In genomic region chr10:112261281-112261822, GRCh38 we compare ENCODE assay signal across 1 cellular context.
A peak's percentile ranks its signal among the peaks of the same experiment; 100 is the strongest.
TF ChIP-seq lines count a peak whose summit lies in the region.

No MANE protein-coding gene starts in this region.

TF ChIP-seq in HepG2, 621 proteins besides CTCF, POLR2A, EP300 and RAD21 (continued from another document and continues in another):
- TF ChIP-seq, protein P1, sequence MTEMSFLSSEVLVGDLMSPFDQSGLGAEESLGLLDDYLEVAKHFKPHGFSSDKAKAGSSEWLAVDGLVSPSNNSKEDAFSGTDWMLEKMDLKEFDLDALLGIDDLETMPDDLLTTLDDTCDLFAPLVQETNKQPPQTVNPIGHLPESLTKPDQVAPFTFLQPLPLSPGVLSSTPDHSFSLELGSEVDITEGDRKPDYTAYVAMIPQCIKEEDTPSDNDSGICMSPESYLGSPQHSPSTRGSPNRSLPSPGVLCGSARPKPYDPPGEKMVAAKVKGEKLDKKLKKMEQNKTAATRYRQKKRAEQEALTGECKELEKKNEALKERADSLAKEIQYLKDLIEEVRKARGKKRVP (CRISPR knock-in tag; IDR thresholded peaks at IDR 0.05) = peak in 1 of 2 experiments; percentile 96; a peak in 2 of 4 replicates
- TF ChIP-seq, protein P2, sequence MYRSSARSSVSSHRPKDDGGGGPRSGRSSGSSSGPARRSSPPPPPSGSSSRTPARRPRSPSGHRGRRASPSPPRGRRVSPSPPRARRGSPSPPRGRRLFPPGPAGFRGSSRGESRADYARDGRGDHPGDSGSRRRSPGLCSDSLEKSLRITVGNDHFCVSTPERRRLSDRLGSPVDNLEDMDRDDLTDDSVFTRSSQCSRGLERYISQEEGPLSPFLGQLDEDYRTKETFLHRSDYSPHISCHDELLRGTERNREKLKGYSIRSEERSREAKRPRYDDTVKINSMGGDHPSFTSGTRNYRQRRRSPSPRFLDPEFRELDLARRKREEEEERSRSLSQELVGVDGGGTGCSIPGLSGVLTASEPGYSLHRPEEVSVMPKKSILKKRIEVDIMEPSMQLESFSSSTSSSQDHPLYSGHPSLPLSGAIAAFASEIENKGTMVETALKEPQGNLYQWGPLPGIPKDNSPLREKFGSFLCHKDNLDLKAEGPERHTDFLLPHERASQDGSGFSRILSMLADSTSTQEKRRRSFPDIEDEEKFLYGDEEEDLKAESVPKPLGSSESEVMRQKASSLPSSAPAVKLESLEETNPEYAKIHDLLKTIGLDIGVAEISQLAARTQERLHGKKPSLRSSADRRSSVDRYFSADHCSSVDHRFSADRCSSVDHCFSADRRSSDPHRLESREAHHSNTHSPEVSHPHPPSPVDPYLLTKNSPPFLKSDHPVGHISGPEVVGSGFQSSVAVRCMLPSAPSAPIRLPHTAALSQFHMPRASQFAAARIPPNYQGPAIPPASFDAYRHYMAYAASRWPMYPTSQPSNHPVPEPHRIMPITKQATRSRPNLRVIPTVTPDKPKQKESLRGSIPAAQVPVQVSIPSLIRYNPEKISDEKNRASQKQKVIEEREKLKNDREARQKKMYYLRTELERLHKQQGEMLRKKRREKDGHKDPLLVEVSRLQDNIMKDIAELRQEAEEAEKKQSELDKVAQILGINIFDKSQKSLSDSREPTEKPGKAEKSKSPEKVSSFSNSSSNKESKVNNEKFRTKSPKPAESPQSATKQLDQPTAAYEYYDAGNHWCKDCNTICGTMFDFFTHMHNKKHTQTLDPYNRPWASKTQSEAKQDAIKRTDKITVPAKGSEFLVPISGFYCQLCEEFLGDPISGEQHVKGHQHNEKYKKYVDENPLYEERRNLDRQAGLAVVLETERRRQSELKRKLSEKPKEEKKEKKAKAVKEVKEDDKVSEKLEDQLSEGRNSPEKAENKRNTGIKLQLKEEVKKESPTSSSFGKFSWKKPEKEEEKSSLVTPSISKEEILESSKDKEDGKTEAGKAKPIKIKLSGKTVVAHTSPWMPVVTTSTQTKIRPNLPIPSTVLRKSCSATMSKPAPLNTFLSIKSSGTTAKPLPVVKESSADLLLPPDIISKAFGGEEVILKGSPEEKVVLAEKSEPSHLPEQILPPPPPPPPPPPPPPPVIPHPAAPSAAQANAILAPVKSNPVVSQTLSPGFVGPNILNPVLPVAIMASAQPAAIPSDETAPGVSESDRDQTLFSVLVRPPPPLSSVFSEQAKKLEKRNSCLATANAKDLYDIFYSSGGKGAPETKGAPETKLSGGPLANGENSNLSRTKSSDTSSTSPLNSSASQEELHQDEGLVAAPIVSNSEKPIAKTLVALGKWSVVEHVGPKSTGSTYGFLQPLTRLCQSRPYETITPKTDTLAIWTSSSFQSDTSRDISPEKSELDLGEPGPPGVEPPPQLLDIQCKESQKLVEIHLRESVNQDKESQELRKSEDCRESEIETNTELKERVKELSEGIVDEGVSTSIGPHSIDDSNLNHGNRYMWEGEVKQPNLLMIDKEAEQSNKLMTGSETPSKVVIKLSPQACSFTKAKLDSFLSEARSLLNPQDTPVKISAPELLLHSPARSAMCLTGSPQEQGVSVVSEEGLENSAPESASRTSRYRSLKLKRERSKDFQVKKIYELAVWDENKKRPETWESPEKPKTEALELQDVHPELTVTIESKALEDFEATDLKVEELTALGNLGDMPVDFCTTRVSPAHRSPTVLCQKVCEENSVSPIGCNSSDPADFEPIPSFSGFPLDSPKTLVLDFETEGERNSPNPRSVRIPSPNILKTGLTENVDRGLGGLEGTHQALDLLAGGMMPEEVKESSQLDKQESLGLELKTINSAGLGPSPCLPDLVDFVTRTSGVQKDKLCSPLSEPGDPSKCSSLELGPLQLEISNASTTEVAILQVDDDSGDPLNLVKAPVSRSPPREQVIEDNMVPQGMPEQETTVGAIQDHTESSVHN (CRISPR knock-in tag; IDR thresholded peaks at IDR 0.05) = peak; percentile 91; the same call in 1 of the 2 replicates
- TF ChIP-seq, protein P3, sequence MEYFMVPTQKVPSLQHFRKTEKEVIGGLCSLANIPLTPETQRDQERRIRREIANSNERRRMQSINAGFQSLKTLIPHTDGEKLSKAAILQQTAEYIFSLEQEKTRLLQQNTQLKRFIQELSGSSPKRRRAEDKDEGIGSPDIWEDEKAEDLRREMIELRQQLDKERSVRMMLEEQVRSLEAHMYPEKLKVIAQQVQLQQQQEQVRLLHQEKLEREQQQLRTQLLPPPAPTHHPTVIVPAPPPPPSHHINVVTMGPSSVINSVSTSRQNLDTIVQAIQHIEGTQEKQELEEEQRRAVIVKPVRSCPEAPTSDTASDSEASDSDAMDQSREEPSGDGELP (IDR thresholded peaks at IDR 0.05; ENCODE audit: borderline replicate concordance, low read depth) = peak; percentile 81; the same call in 1 of the 2 replicates
- peak; percentile 97 for TF ChIP-seq ZNF614 (CRISPR knock-in tag; IDR thresholded peaks at IDR 0.05; ENCODE audit: borderline replicate concordance)
- no peak for TF ChIP-seq PAWR (CRISPR knock-in tag; IDR thresholded peaks at IDR 0.05; ENCODE audit: borderline replicate concordance)
- no peak for TF ChIP-seq ZNF326 (CRISPR knock-in tag; IDR thresholded peaks at IDR 0.05; ENCODE audit: borderline replicate concordance)
- TF ChIP-seq ZFP82 (CRISPR knock-in tag; IDR thresholded peaks at IDR 0.05; ENCODE audit: borderline replicate concordance) = peak; percentile 61; the same call in 1 of the 2 replicates
- TF ChIP-seq TCF12 (IDR thresholded peaks at IDR 0.05) = no peak
- TF ChIP-seq TCF12 (CRISPR knock-in tag; IDR thresholded peaks at IDR 0.05) = peak; percentile 99
- no peak for TF ChIP-seq MTF2 (CRISPR knock-in tag; IDR thresholded peaks at IDR 0.05; ENCODE audit: borderline replicate concordance)
- no peak for TF ChIP-seq SRSF4 (IDR thresholded peaks at IDR 0.05; ENCODE audit: low read depth, low read length, poor library complexity, severe bottlenecking)
- peak; percentile 79 for TF ChIP-seq ZMYM3 (CRISPR knock-in tag; IDR thresholded peaks at IDR 0.05)
- TF ChIP-seq ZBTB10 (CRISPR knock-in tag; IDR thresholded peaks at IDR 0.05; ENCODE audit: borderline replicate concordance) = peak; percentile 82; the same call in 1 of the 2 replicates
- no peak for TF ChIP-seq ZNF33B (CRISPR knock-in tag; IDR thresholded peaks at IDR 0.05)
- 0 out of 2 replicates have a peak, but pooled peaks have one; percentile 33 for TF ChIP-seq REL (CRISPR knock-in tag; conservative IDR thresholded peaks at IDR 0.05)
- TF ChIP-seq ZFP1 (CRISPR knock-in tag; IDR thresholded peaks at IDR 0.05) = peak; percentile 94
- TF ChIP-seq, protein P4, sequence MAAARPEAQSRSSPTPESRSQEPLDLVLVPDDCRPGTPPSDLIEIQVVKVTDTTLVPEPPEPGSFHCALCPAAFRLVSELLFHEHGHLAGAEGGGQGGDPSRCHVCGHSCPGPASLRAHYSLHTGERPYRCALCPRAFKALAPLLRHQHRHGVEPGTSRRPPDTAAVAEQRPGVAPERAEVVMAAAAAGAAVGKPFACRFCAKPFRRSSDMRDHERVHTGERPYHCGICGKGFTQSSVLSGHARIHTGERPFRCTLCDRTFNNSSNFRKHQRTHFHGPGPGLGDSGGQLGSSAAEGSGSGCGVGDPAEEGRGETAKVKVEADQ (CRISPR knock-in tag; IDR thresholded peaks at IDR 0.05; ENCODE audit: borderline replicate concordance) = peak; percentile 94
- TF ChIP-seq CEBPG (CRISPR knock-in tag; IDR thresholded peaks at IDR 0.05) = peak; percentile 96
- TF ChIP-seq, protein P5, sequence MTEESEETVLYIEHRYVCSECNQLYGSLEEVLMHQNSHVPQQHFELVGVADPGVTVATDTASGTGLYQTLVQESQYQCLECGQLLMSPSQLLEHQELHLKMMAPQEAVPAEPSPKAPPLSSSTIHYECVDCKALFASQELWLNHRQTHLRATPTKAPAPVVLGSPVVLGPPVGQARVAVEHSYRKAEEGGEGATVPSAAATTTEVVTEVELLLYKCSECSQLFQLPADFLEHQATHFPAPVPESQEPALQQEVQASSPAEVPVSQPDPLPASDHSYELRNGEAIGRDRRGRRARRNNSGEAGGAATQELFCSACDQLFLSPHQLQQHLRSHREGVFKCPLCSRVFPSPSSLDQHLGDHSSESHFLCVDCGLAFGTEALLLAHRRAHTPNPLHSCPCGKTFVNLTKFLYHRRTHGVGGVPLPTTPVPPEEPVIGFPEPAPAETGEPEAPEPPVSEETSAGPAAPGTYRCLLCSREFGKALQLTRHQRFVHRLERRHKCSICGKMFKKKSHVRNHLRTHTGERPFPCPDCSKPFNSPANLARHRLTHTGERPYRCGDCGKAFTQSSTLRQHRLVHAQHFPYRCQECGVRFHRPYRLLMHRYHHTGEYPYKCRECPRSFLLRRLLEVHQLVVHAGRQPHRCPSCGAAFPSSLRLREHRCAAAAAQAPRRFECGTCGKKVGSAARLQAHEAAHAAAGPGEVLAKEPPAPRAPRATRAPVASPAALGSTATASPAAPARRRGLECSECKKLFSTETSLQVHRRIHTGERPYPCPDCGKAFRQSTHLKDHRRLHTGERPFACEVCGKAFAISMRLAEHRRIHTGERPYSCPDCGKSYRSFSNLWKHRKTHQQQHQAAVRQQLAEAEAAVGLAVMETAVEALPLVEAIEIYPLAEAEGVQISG (CRISPR knock-in tag; IDR thresholded peaks at IDR 0.05) = peak; percentile 86
- TF ChIP-seq ZNF724P (CRISPR knock-in tag; IDR thresholded peaks at IDR 0.05; ENCODE audit: borderline replicate concordance) = peak; percentile 83; the same call in 1 of the 2 replicates
- peak; percentile 64; the same call in 1 of the 2 replicates for TF ChIP-seq HBP1 (CRISPR knock-in tag; IDR thresholded peaks at IDR 0.05; ENCODE audit: low read depth)
- TF ChIP-seq ZBTB38 (CRISPR knock-in tag; IDR thresholded peaks at IDR 0.05) = peak; percentile 52; the same call in 1 of the 2 replicates
- no peak for TF ChIP-seq AGO1 (IDR thresholded peaks at IDR 0.05; ENCODE audit: low read depth, low read length, poor library complexity, severe bottlenecking)
- peak; percentile 68; the same call in 1 of the 2 replicates for TF ChIP-seq SNAPC2 (CRISPR knock-in tag; IDR thresholded peaks at IDR 0.05)
- TF ChIP-seq, protein P6, sequence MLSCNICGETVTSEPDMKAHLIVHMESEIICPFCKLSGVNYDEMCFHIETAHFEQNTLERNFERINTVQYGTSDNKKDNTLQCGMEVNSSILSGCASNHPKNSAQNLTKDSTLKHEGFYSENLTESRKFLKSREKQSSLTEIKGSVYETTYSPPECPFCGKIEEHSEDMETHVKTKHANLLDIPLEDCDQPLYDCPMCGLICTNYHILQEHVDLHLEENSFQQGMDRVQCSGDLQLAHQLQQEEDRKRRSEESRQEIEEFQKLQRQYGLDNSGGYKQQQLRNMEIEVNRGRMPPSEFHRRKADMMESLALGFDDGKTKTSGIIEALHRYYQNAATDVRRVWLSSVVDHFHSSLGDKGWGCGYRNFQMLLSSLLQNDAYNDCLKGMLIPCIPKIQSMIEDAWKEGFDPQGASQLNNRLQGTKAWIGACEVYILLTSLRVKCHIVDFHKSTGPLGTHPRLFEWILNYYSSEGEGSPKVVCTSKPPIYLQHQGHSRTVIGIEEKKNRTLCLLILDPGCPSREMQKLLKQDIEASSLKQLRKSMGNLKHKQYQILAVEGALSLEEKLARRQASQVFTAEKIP (CRISPR knock-in tag; IDR thresholded peaks at IDR 0.05; ENCODE audit: borderline replicate concordance) = no peak
- no peak; the same call in 1 of the 2 replicates for TF ChIP-seq ZNF451 (CRISPR knock-in tag; IDR thresholded peaks at IDR 0.05)
- TF ChIP-seq LCORL (IDR thresholded peaks at IDR 0.05) = peak; percentile 98
- peak; percentile 94 for TF ChIP-seq LCORL (CRISPR knock-in tag; IDR thresholded peaks at IDR 0.05)
- TF ChIP-seq, protein P7, sequence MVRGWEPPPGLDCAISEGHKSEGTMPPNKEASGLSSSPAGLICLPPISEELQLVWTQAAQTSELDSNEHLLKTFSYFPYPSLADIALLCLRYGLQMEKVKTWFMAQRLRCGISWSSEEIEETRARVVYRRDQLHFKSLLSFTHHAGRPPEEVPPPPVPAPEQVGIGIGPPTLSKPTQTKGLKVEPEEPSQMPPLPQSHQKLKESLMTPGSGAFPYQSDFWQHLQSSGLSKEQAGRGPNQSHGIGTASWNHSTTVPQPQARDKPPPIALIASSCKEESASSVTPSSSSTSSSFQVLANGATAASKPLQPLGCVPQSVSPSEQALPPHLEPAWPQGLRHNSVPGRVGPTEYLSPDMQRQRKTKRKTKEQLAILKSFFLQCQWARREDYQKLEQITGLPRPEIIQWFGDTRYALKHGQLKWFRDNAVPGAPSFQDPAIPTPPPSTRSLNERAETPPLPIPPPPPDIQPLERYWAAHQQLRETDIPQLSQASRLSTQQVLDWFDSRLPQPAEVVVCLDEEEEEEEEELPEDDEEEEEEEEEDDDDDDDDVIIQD (CRISPR knock-in tag; IDR thresholded peaks at IDR 0.05; ENCODE audit: low read depth) = peak; percentile 93
- TF ChIP-seq NCOA1 (CRISPR knock-in tag; IDR thresholded peaks at IDR 0.05) = peak; percentile 100
- no peak for TF ChIP-seq FOXM1 (CRISPR knock-in tag; IDR thresholded peaks at IDR 0.05)
- TF ChIP-seq ZNF713 (CRISPR knock-in tag; IDR thresholded peaks at IDR 0.05) = no peak
- no peak for TF ChIP-seq ZNF704 (CRISPR knock-in tag; IDR thresholded peaks at IDR 0.05; ENCODE audit: borderline replicate concordance)
- TF ChIP-seq HDAC1 (CRISPR knock-in tag; IDR thresholded peaks at IDR 0.05) = peak; percentile 96
- peak; percentile 90 for TF ChIP-seq NKX3-1 (CRISPR knock-in tag; IDR thresholded peaks at IDR 0.05)
